Comparison of ENCODE assay signal across 13 cellular contexts in genomic region chr1:156858555-156858956, GRCh38. TPM values are rescaled to one million over a fixed set of nuclear protein-coding genes. Genes with fewer than 3 reads are reported as not detected.
DNase-seq lines count a peak whose midpoint lies in the region; ATAC-seq lines count a peak whose summit lies in the region.
"Had no signal": no experiment of that assay in that cellular context is flagged by ENCODE, and none has a peak within 500 bp of the region (broad histone marks: within the 10 kb centered on the region; RNA-seq: fewer than 3 reads in every experiment).

No MANE protein-coding gene starts in this region.

- H3K27ac Mint-ChIP-seq in activated CD4-positive, alpha-beta memory T cell treated with anti-CD3 and anti-CD28 coated beads, Interleukin-2, amount 10 ng/mL, durations not matched to agents 7 days and 5 days, result no peak overlapping the region
- H3K27ac Mint-ChIP-seq in activated CD4-positive, alpha-beta memory T cell treated with anti-CD3 and anti-CD28 coated beads for 36 hours, result no peak overlapping the region
- no peak overlapping the region for H3K27ac Mint-ChIP-seq in activated T-helper 17 cell treated with anti-CD3 and anti-CD28 coated beads, Interleukin-2, amount 50 U/mL, for 72 hours

- H3K4me3 ChIP-seq in iPS-18a (ENCODE audit: low read length) (peak overlapping the region; percentile 49), skeletal muscle satellite cell (ENCODE audit: low read length) (peak overlapping the region; percentile 26)
- H3K4me3 ChIP-seq: left lung had no signal

- H3K27me3 ChIP-seq in iPS-18a (ENCODE audit: control insufficient read depth, insufficient read depth, low read length) (peaks cover 88% of the 10 kb centered on the region), skeletal muscle satellite cell (ENCODE audit: control insufficient read depth, insufficient read depth, low read length) (peaks cover 86% of the 10 kb centered on the region)

- H3K9ac ChIP-seq in iPS-18a (ENCODE audit: low read length) (no peak overlapping the region), skeletal muscle satellite cell (ENCODE audit: low read depth, low read length) (no peak overlapping the region)
- H3K9ac ChIP-seq: BLaER1 had no signal

- no peak overlapping the region for H3K27ac ChIP-seq in iPS-18a (ENCODE audit: low read length)
- H3K27ac ChIP-seq: BLaER1, left lung, spleen had no signal

- no peak for DNase-seq in activated CD4-positive, alpha-beta memory T cell treated with anti-CD3 and anti-CD28 coated beads, Interleukin-2, amount 10 ng/mL, durations not matched to agents 7 days and 5 days
- DNase-seq in activated CD4-positive, alpha-beta memory T cell treated with anti-CD3 and anti-CD28 coated beads for 36 hours, result no peak
- DNase-seq in COLO668 (lab: John Stamatoyannopoulos, UW; ENCODE audit: unreplicated experiment) (no peak), MV-4-11 (lab: John Stamatoyannopoulos, UW) (no peak)
- DNase-seq: activated naive CD4-positive, alpha-beta T cell treated with Interleukin-2 at 50 U/mL for 16 hours; Kasumi-1; left lung; spleen had no signal

- no peak for ATAC-seq in activated T-helper 17 cell treated with anti-CD3 and anti-CD28 coated beads, Interleukin-2, amount 50 U/mL, for 72 hours (replicated peaks)
- no peak for ATAC-seq in GM18858 (IDR thresholded peaks at IDR 0.05; ENCODE audit: unreplicated experiment)
- ATAC-seq: left lung had no signal

- POLR2A ChIA-PET in activated CD4-positive, alpha-beta memory T cell treated with anti-CD3 and anti-CD28 coated beads, Interleukin-2, amount 10 ng/mL, durations not matched to agents 7 days and 5 days (lab: Charles Lee), result interaction anchor here (1.1 to 1.5 kb wide), 3 partner anchors 10 to 58 kb away, joined by 3 to 9 read pairs (median 3); no protein-coding TSS in a partner anchor
- POLR2A ChIA-PET in activated CD4-positive, alpha-beta memory T cell treated with anti-CD3 and anti-CD28 coated beads for 36 hours (lab: Charles Lee), result interaction anchor here (0.7 to 2.6 kb wide), 4 partner anchors 11 to 130 kb away, joined by 3 to 8 read pairs (median 4); partner anchors contain the start of genes ISG20L2 and METTL25B

- H3K9me3 ChIP-seq in iPS-18a (ENCODE audit: control insufficient read depth, low read depth, low read length) (no peaks in the 10 kb centered on the region), skeletal muscle satellite cell (replicated peaks; ENCODE audit: low read length) (no peaks in the 10 kb centered on the region)
- H3K9me3 ChIP-seq: BLaER1, left lung, spleen had no signal

- H3K4me3 Mint-ChIP-seq in activated CD4-positive, alpha-beta memory T cell treated with anti-CD3 and anti-CD28 coated beads, Interleukin-2, amount 10 ng/mL, durations not matched to agents 7 days and 5 days, result peak overlapping the region; percentile 19
- no peak overlapping the region for H3K4me3 Mint-ChIP-seq in activated CD4-positive, alpha-beta memory T cell treated with anti-CD3 and anti-CD28 coated beads for 36 hours
- H3K4me3 Mint-ChIP-seq in activated T-helper 17 cell treated with anti-CD3 and anti-CD28 coated beads, Interleukin-2, amount 50 U/mL, for 72 hours, result peak overlapping the region; percentile 61

- peaks cover 41% of the 10 kb centered on the region for H3K4me1 Mint-ChIP-seq in activated CD4-positive, alpha-beta memory T cell treated with anti-CD3 and anti-CD28 coated beads, Interleukin-2, amount 10 ng/mL, durations not matched to agents 7 days and 5 days
- peaks cover 35% of the 10 kb centered on the region for H3K4me1 Mint-ChIP-seq in activated CD4-positive, alpha-beta memory T cell treated with anti-CD3 and anti-CD28 coated beads for 36 hours (ENCODE audit: low read depth)
- H3K4me1 Mint-ChIP-seq in activated T-helper 17 cell treated with anti-CD3 and anti-CD28 coated beads, Interleukin-2, amount 50 U/mL, for 72 hours, result peaks cover 19% of the 10 kb centered on the region

- H3K9me3 Mint-ChIP-seq in activated CD4-positive, alpha-beta memory T cell treated with anti-CD3 and anti-CD28 coated beads, Interleukin-2, amount 10 ng/mL, durations not matched to agents 7 days and 5 days, result no peaks in the 10 kb centered on the region
- no peaks in the 10 kb centered on the region for H3K9me3 Mint-ChIP-seq in activated CD4-positive, alpha-beta memory T cell treated with anti-CD3 and anti-CD28 coated beads for 36 hours
- H3K9me3 Mint-ChIP-seq in activated T-helper 17 cell treated with anti-CD3 and anti-CD28 coated beads, Interleukin-2, amount 50 U/mL, for 72 hours, result no peaks in the 10 kb centered on the region

- H3K4me1 ChIP-seq in iPS-18a (ENCODE audit: control insufficient read depth, low read depth, low read length) (peaks cover 6% of the 10 kb centered on the region), skeletal muscle satellite cell (ENCODE audit: control insufficient read depth, insufficient read depth, low read length) (peaks cover 15% of the 10 kb centered on the region)

- peak overlapping the region; percentile 87 for H3K4me2 ChIP-seq in skeletal muscle satellite cell (ENCODE audit: low read length)

- H3K27me3 Mint-ChIP-seq in activated CD4-positive, alpha-beta memory T cell treated with anti-CD3 and anti-CD28 coated beads, Interleukin-2, amount 10 ng/mL, durations not matched to agents 7 days and 5 days, result peaks cover 73% of the 10 kb centered on the region
- peaks cover 39% of the 10 kb centered on the region for H3K27me3 Mint-ChIP-seq in activated CD4-positive, alpha-beta memory T cell treated with anti-CD3 and anti-CD28 coated beads for 36 hours
- peaks cover 38% of the 10 kb centered on the region for H3K27me3 Mint-ChIP-seq in activated T-helper 17 cell treated with anti-CD3 and anti-CD28 coated beads, Interleukin-2, amount 50 U/mL, for 72 hours

- H3K36me3 Mint-ChIP-seq in activated CD4-positive, alpha-beta memory T cell treated with anti-CD3 and anti-CD28 coated beads, Interleukin-2, amount 10 ng/mL, durations not matched to agents 7 days and 5 days (ENCODE audit: low read depth), result no peaks in the 10 kb centered on the region
- H3K36me3 Mint-ChIP-seq in activated CD4-positive, alpha-beta memory T cell treated with anti-CD3 and anti-CD28 coated beads for 36 hours, result no peaks in the 10 kb centered on the region
- H3K36me3 Mint-ChIP-seq in activated T-helper 17 cell treated with anti-CD3 and anti-CD28 coated beads, Interleukin-2, amount 50 U/mL, for 72 hours (ENCODE audit: low read depth), result no peaks in the 10 kb centered on the region

- intact Hi-C loops in activated CD4-positive, alpha-beta memory T cell treated with anti-CD3 and anti-CD28 coated beads for 36 hours (cut with micrococcal nuclease), result no loop called here

- CTCF ChIA-PET in activated CD4-positive, alpha-beta memory T cell treated with anti-CD3 and anti-CD28 coated beads, Interleukin-2, amount 10 ng/mL, durations not matched to agents 7 days and 5 days (lab: Charles Lee), result interaction anchor here (0.9 to 8.3 kb wide), 12 partner anchors 10 to 169 kb away, joined by 3 to 238 read pairs (median 37); partner anchors contain the start of genes CRABP2, ISG20L2, METTL25B and MRPL24
- CTCF ChIA-PET in activated CD4-positive, alpha-beta memory T cell treated with anti-CD3 and anti-CD28 coated beads for 36 hours (lab: Charles Lee), result interaction anchor here (0.8 to 8.6 kb wide), 12 partner anchors 9 to 169 kb away, joined by 3 to 252 read pairs (median 11); partner anchors contain the start of genes ISG20L2, METTL25B and SH2D2A

- H3K36me3 ChIP-seq in iPS-18a (ENCODE audit: control insufficient read depth, low read depth, low read length) (no peaks in the 10 kb centered on the region), skeletal muscle satellite cell (ENCODE audit: insufficient read depth, low read length) (no peaks in the 10 kb centered on the region)
- H3K36me3 ChIP-seq: BLaER1, left lung, spleen had no signal

RNA-seq across cellular contexts. Expression of gene INSRR, which starts 0.4 kb away (rescaled TPM):
- total RNA-seq in activated CD4-positive, alpha-beta memory T cell treated with anti-CD3 and anti-CD28 coated beads, Interleukin-2, amount 10 ng/mL, durations not matched to agents 7 days and 5 days, result under 1 TPM; 0.08 to 0.13 TPM
- under 1 TPM; 0.05 to 0.14 TPM for total RNA-seq in activated CD4-positive, alpha-beta memory T cell treated with anti-CD3 and anti-CD28 coated beads for 36 hours
- under 1 TPM; 0.04 to 0.66 TPM for total RNA-seq in activated T-helper 17 cell treated with anti-CD3 and anti-CD28 coated beads, Interleukin-2, amount 50 U/mL, for 72 hours
- total RNA-seq in skeletal muscle satellite cell (2012; rRNA removed), result not detected in 2 replicates
- total RNA-seq: left lung had no signal

RNA-seq across cellular contexts. Expression of gene NTRK1, which starts 2.1 kb away (rescaled TPM):
- total RNA-seq in activated CD4-positive, alpha-beta memory T cell treated with anti-CD3 and anti-CD28 coated beads, Interleukin-2, amount 10 ng/mL, durations not matched to agents 7 days and 5 days, result 1 to 10 TPM; 1.6 to 1.8 TPM
- 1 to 10 TPM; 6.4 to 6.7 TPM for total RNA-seq in activated CD4-positive, alpha-beta memory T cell treated with anti-CD3 and anti-CD28 coated beads for 36 hours
- total RNA-seq in activated T-helper 17 cell treated with anti-CD3 and anti-CD28 coated beads, Interleukin-2, amount 50 U/mL, for 72 hours, result 10 to 100 TPM in 1 of 2 donors, 1 to 10 TPM in 1; 2.5 to 13.3 TPM
- total RNA-seq in skeletal muscle satellite cell (2012; rRNA removed), result under 0.01 TPM in 1 of 2 replicates, not detected in the other

RNA-seq across cellular contexts. Expression of gene PEAR1, which starts 35.0 kb away (rescaled TPM):
- under 1 TPM in 1 of 2 experiments, not detected in 1; 0.05 TPM for total RNA-seq in activated CD4-positive, alpha-beta memory T cell treated with anti-CD3 and anti-CD28 coated beads, Interleukin-2, amount 10 ng/mL, durations not matched to agents 7 days and 5 days
- total RNA-seq in activated CD4-positive, alpha-beta memory T cell treated with anti-CD3 and anti-CD28 coated beads for 36 hours, result not detected
- not detected for total RNA-seq in activated T-helper 17 cell treated with anti-CD3 and anti-CD28 coated beads, Interleukin-2, amount 50 U/mL, for 72 hours
- total RNA-seq in skeletal muscle satellite cell (2012; rRNA removed), result 0.22 and 1.8 TPM in 2 replicates

RNA-seq across cellular contexts. Expression of gene SH2D2A, which starts 41.9 kb away (rescaled TPM):
- 100 to 1,000 TPM; 192 to 193 TPM for total RNA-seq in activated CD4-positive, alpha-beta memory T cell treated with anti-CD3 and anti-CD28 coated beads, Interleukin-2, amount 10 ng/mL, durations not matched to agents 7 days and 5 days
- total RNA-seq in activated CD4-positive, alpha-beta memory T cell treated with anti-CD3 and anti-CD28 coated beads for 36 hours, result 100 to 1,000 TPM; 280 to 294 TPM
- total RNA-seq in activated T-helper 17 cell treated with anti-CD3 and anti-CD28 coated beads, Interleukin-2, amount 50 U/mL, for 72 hours, result 100 to 1,000 TPM; 173 to 257 TPM
- total RNA-seq in skeletal muscle satellite cell (2012; rRNA removed), result not detected in 2 replicates
